Comparison of ENCODE assay signal across 13 cellular contexts in the genomic region with DNA sequence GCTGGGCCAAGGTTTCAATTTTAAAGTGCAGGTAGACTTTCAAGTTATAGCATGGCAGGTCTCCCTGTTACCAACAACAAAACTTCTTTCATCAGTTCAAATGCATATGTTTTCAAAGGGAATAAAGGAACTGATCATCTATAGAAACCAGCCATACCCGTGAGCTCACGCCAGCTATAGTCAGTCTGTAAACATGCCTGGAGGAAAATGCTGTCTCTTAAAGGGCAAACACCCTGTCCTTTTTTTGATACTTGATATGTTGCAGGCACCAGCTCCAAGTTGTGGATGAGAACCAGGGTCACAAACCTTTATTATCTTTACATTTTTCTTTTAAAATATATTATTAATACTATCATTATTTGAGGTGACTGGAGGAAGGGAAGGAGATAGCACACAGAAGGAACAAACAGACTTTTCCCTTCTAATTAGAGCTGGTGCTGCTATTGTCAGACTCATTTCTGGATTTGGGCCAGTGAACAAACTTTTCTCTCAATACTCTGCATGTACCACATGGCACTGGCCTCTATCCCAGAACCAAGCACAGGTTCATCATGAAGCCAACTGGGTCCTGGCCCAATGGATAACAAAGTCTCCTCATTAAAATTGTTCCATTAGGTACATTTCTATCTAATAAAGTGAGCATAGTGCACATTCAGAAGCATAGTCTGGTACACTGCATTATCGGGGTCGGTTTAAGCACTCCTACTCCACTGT.
"Had no signal": no experiment of that assay in that cellular context is flagged by ENCODE, and none has a peak within 500 bp of the region (broad histone marks: within the 10 kb centered on the region; RNA-seq: fewer than 3 reads in every experiment).

No MANE protein-coding gene starts in this region.

- H3K27ac ChIP-seq: breast epithelium, hepatocyte, left lung, psoas muscle, thyroid gland had no signal

- H3K27me3 ChIP-seq: breast epithelium, hepatocyte, left lung, thyroid gland had no signal

- H3K36me3 ChIP-seq: breast epithelium, left lung, thyroid gland had no signal

- H3K4me3 ChIP-seq: breast epithelium, hepatocyte, left lung, psoas muscle, thyroid gland had no signal

- H3K4me1 ChIP-seq: left lung, psoas muscle had no signal

- ATAC-seq: left lung, natural killer cell, psoas muscle had no signal

- DNase-seq: activated CD4-positive, alpha-beta T cell treated with anti-CD3 and anti-CD28 coated beads, Interleukin-2, amount 50 U/mL, for 1 hour; activated CD4-positive, CD25-positive, alpha-beta regulatory T cell; activated CD8-positive, alpha-beta memory T cell treated with anti-CD3 and anti-CD28 coated beads for 24 hours; activated naive CD4-positive, alpha-beta T cell; activated naive CD8-positive, alpha-beta T cell treated with anti-CD3 and anti-CD28 coated beads, Interleukin-2, amount 10 ng/mL, durations not matched to agents 7 days and 5 days; left lung; mesenchymal stem cell; natural killer cell; psoas muscle; stimulated activated CD4-positive, alpha-beta T cell treated with anti-CD3 and anti-CD28 coated beads, Interleukin-1b, Interleukin-23, amount 100 ng/mL, for 48 hours; thyroid gland had no signal

- H3K9me3 ChIP-seq: breast epithelium, psoas muscle, thyroid gland had no signal

- H2AFZ ChIP-seq: hepatocyte had no signal

- H3K4me2 ChIP-seq: hepatocyte had no signal
